In genomic region chr2:95076705-95077520, GRCh38 we compare ENCODE assay signal across 8 cellular contexts.
DNase-seq lines count a peak whose midpoint lies in the region; ATAC-seq and TF ChIP-seq lines count a peak whose summit lies in the region.

No MANE protein-coding gene starts in this region.

- no peaks in the 10 kb centered on the region for H3K36me3 ChIP-seq in mucosa of rectum (ENCODE audit: control insufficient read depth in 2 of 2, insufficient read depth in 2 of 2, low read length in 2 of 2)

- no peak overlapping the region for H3K27ac ChIP-seq in mucosa of rectum (ENCODE audit: low read depth in 2 of 2, low read length in 2 of 2)

- H3K27me3 ChIP-seq in mucosa of rectum (ENCODE audit: control insufficient read depth in 2 of 2, insufficient read depth in 2 of 2, low read length in 2 of 2) = peaks cover 3 to 5% of the 10 kb centered on the region in 2 donors

- TF ChIP-seq CTCF in AG09309 (IDR thresholded peaks at IDR 0.05; ENCODE audit: control insufficient read depth, insufficient read depth, low read depth, low read length, missing control alignments) (peak; percentile 88), epithelial cell of esophagus (IDR thresholded peaks at IDR 0.05; ENCODE audit: insufficient read depth, low read depth, low read length, missing control alignments) (peak; percentile 82)

- H3K4me3 ChIP-seq in AG09309 (ENCODE audit: control insufficient read depth, low read depth, low read length) (peak overlapping the region; percentile 40), epithelial cell of esophagus (ENCODE audit: low read length) (peak overlapping the region; percentile 49), mucosa of rectum (ENCODE audit: low read length in 2 of 2) (peak overlapping the region; percentile 63 to 65)

- ATAC-seq in GM18868 (IDR thresholded peaks at IDR 0.05; ENCODE audit: unreplicated experiment) (peak; percentile 83), HG03196 (IDR thresholded peaks at IDR 0.05; ENCODE audit: unreplicated experiment) (peak; percentile 81)

- peak overlapping the region in 1 of 2 donors; percentile 53 for H3K9ac ChIP-seq in mucosa of rectum (ENCODE audit: low read depth in 1 of 2, low read length in 2 of 2)

- H3K9me3 ChIP-seq in mucosa of rectum (ENCODE audit: control insufficient read depth in 2 of 2, low read length in 2 of 2) = no peaks in the 10 kb centered on the region

- no peaks in the 10 kb centered on the region for H3K4me1 ChIP-seq in mucosa of rectum (ENCODE audit: control insufficient read depth in 2 of 2, insufficient read depth in 2 of 2, low read length in 2 of 2)

- DNase-seq in AG09309 (ENCODE audit: low read depth) (no peak), NCI-H524 treated with DMSO at 0.1 percent for 48 hours (lab: John Stamatoyannopoulos, UW) (peak; percentile 39), epithelial cell of esophagus (ENCODE audit: low read depth) (peak; percentile 76)
- peak; percentile 92 for DNase-seq in activated CD8-positive, alpha-beta memory T cell treated with anti-CD3 and anti-CD28 coated beads, Interleukin-2, amount 50 U/mL, for 4 hours
- peak; percentile 77 to 85 for DNase-seq in stimulated activated CD8-positive, alpha-beta memory T cell treated with anti-CD3 and anti-CD28 coated beads, Interleukin-4, amount 100 ng/mL, for 4 hours (ENCODE audit: low read depth in 2 of 2, low spot score in 1 of 2)
